ENCODE assay signal across 8 cellular contexts in the genomic region with DNA sequence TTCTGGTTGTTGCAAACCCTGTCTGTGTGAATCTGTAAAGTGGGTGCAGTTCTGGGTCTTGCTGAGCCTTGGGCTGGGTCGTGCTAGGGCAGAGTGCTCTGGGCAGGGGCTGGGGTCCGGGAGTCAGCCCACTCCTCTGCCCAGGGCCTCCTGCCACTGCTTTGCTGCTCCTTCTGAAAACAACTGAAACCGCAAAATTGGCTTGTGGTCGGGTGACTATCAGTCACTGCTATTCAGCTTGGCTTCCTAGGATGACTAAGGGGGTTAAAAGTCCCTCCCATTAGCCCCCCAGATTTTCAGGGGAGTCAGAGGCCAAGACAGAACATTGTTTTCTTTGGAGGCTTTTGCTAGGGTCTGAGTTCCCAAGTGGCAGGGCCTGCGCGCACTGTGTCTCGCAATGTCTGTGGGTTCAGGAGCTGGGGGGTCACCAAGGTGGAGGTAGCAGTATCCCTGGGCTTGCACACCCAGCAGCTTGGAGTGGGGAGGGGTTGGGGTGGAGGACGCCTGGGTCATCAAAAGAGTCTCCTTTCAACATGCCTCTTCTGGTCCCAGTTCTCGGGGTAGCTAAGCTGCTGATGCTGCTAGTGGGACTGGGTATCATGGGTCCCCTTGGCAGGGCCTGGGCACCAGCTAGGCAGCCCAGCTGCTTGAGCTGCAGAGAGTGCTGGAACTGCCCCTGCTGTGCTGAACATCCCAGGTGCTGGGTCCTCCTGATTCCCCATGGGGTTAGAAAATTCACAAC. TPM values are rescaled to one million over a fixed set of nuclear protein-coding genes. Genes with fewer than 3 reads are reported as not detected.
A peak's percentile ranks its signal among the peaks of the same experiment; 100 is the strongest.
DNase-seq lines count a peak whose midpoint lies in the region; ATAC-seq and TF ChIP-seq lines count a peak whose summit lies in the region.

No MANE protein-coding gene starts in this region.

- in situ Hi-C loops in GM13976 (cut with MboI; ENCODE audit: low sequenced_read_pairs, unreplicated experiment): no loop called here

- no peaks in the 10 kb centered on the region for H3K36me3 ChIP-seq in Peyer's patch

- H3K4me3 Mint-ChIP-seq in activated CD4-positive, alpha-beta T cell treated with anti-CD3 and anti-CD28 coated beads, Interleukin-2, amount 10 ng/mL, durations not matched to agents 24 days and 14 days: peak overlapping the region; percentile 76

- peak; percentile 83 for DNase-seq in A172 (ENCODE audit: low spot score)
- peak; percentile 89 for DNase-seq in activated CD4-positive, alpha-beta T cell treated with anti-CD3 and anti-CD28 coated beads, Interleukin-2, amount 10 ng/mL, durations not matched to agents 24 days and 14 days
- peak; percentile 46 for DNase-seq in fibroblast of the aortic adventitia (ENCODE audit: low read depth)
- DNase-seq in Peyer's patch: no peak
- no peak for DNase-seq in hippocampal formation (lab: John Stamatoyannopoulos, UW)
- no peak for DNase-seq in GM13976 (ENCODE audit: low spot score)

- peak overlapping the region; percentile 93 for H3K27ac Mint-ChIP-seq in activated CD4-positive, alpha-beta T cell treated with anti-CD3 and anti-CD28 coated beads, Interleukin-2, amount 10 ng/mL, durations not matched to agents 24 days and 14 days

- no peaks in the 10 kb centered on the region for H3K27me3 Mint-ChIP-seq in activated CD4-positive, alpha-beta T cell treated with anti-CD3 and anti-CD28 coated beads, Interleukin-2, amount 10 ng/mL, durations not matched to agents 24 days and 14 days

- intact Hi-C loops in activated CD4-positive, alpha-beta T cell treated with anti-CD3 and anti-CD28 coated beads, Interleukin-2, amount 10 ng/mL, durations not matched to agents 24 days and 14 days (cut with micrococcal nuclease): loop anchor here (1.0 to 5.0 kb wide), 3 partner anchors 13 to 67 kb away; no protein-coding TSS in a partner anchor

- H3K27me3 ChIP-seq in Peyer's patch: peaks cover 0 to 15% of the 10 kb centered on the region in 2 donors

- H3K4me1 Mint-ChIP-seq in activated CD4-positive, alpha-beta T cell treated with anti-CD3 and anti-CD28 coated beads, Interleukin-2, amount 10 ng/mL, durations not matched to agents 24 days and 14 days: peaks cover 79% of the 10 kb centered on the region

- H3K4me1 ChIP-seq in Peyer's patch: peaks cover 0 to 15% (median 9%) of the 10 kb centered on the region in 4 donors

- H3K9me3 ChIP-seq in Peyer's patch: no peaks in the 10 kb centered on the region

- TF ChIP-seq CTCF in fibroblast of the aortic adventitia (IDR thresholded peaks at IDR 0.05; ENCODE audit: insufficient read depth, low read length): no peak
- no peak for TF ChIP-seq CTCF in Peyer's patch (IDR thresholded peaks at IDR 0.05)
- no peak for TF ChIP-seq CTCF in GM13976 (IDR thresholded peaks at IDR 0.05; ENCODE audit: borderline replicate concordance, control extremely low read depth, extremely low read depth, insufficient read depth, missing control alignments)

- H3K4me3 ChIP-seq in fibroblast of the aortic adventitia (ENCODE audit: low read depth, low read length) (no peak overlapping the region), Peyer's patch (no peak overlapping the region)

- no peaks in the 10 kb centered on the region for H3K9me3 Mint-ChIP-seq in activated CD4-positive, alpha-beta T cell treated with anti-CD3 and anti-CD28 coated beads, Interleukin-2, amount 10 ng/mL, durations not matched to agents 24 days and 14 days

- no peaks in the 10 kb centered on the region for H3K36me3 Mint-ChIP-seq in activated CD4-positive, alpha-beta T cell treated with anti-CD3 and anti-CD28 coated beads, Interleukin-2, amount 10 ng/mL, durations not matched to agents 24 days and 14 days (ENCODE audit: low read depth)

- H3K27ac ChIP-seq in Peyer's patch: no peak overlapping the region

- peak; percentile 31 for ATAC-seq in HG02759 (IDR thresholded peaks at IDR 0.05; ENCODE audit: unreplicated experiment)
- ATAC-seq in HG03196 (IDR thresholded peaks at IDR 0.05; ENCODE audit: unreplicated experiment): no peak

- no peak for TF ChIP-seq POLR2A in Peyer's patch (IDR thresholded peaks at IDR 0.05)

RNA-seq across cellular contexts. Expression of a gene that starts 13.5 kb away (rescaled TPM):
- total RNA-seq in A172 (2014; rRNA removed; shearing (Covaris generic)): not detected in 2 replicates
- total RNA-seq in activated CD4-positive, alpha-beta T cell treated with anti-CD3 and anti-CD28 coated beads, Interleukin-2, amount 10 ng/mL, durations not matched to agents 24 days and 14 days: 63.0 and 66.4 TPM in 2 replicates
- not detected in 2 replicates for total RNA-seq in fibroblast of the aortic adventitia (ENCODE audit: low replicate concordance)
- total RNA-seq in Peyer's patch: under 1 TPM in 3 of 4 donors, not detected in 1; 0.53 to 0.85 (median 0.67) TPM

RNA-seq across cellular contexts. Expression of a gene that starts 25.6 kb away (rescaled TPM):
- 3.3 and 5.5 TPM in 2 replicates for total RNA-seq in A172 (2014; rRNA removed; shearing (Covaris generic))
- total RNA-seq in activated CD4-positive, alpha-beta T cell treated with anti-CD3 and anti-CD28 coated beads, Interleukin-2, amount 10 ng/mL, durations not matched to agents 24 days and 14 days: 9.3 and 10.9 TPM in 2 replicates
- 7.9 and 9.5 TPM in 2 replicates for total RNA-seq in fibroblast of the aortic adventitia (ENCODE audit: low replicate concordance)
- total RNA-seq in Peyer's patch: 10 to 100 TPM in 1 of 4 donors, 1 to 10 TPM in 3; 3.0 to 23.1 (median 5.2) TPM

Comparison
In these comparisons a context has a peak if more than half of its experiments do, and no peak if none do; other contexts are left out.
1. DNase-seq: peak in A172 (single experiment), activated CD4-positive, alpha-beta T cell treated with anti-CD3 and anti-CD28 coated beads, Interleukin-2, amount 10 ng/mL, durations not matched to agents 24 days and 14 days (single experiment) and fibroblast of the aortic adventitia (single experiment); none in Peyer's patch (0 of 3), hippocampal formation (0 of 2) and GM13976 (single experiment).
2. RNA of a gene that starts 13.5 kb away (total RNA-seq): 63.0 to 66.4 TPM in activated CD4-positive, alpha-beta T cell treated with anti-CD3 and anti-CD28 coated beads, Interleukin-2, amount 10 ng/mL, durations not matched to agents 24 days and 14 days; 0.53 to 0.85 TPM in Peyer's patch, not detected in A172 and not detected in fibroblast of the aortic adventitia; every median in the first group is over 10 times any median in the second.